In genomic region chr6:160535270-160535669, GRCh38 we compare ENCODE assay signal across 18 cellular contexts.
"Had no signal": no experiment of that assay in that cellular context is flagged by ENCODE, and none has a peak within 500 bp of the region (broad histone marks: within the 10 kb centered on the region; RNA-seq: fewer than 3 reads in every experiment).

No MANE protein-coding gene starts in this region.

- H3K36me3 Mint-ChIP-seq: naive thymus-derived CD8-positive, alpha-beta T cell; neural progenitor cell; stimulated activated naive B cell treated with anti-CD40 and anti-IgM and Interleukin-4, amounts not matched to agents 10 μg/mL and 1 μg/mL and 100 μg/mL, for 72 hours had no signal

- H3K9ac ChIP-seq: neural progenitor cell had no signal

- H3K4me3 ChIP-seq: coronary artery, heart left ventricle, mucosa of descending colon, neural progenitor cell, ovary, right atrium auricular region, vagina had no signal

- H3K27me3 ChIP-seq: neural progenitor cell, ovary, right atrium auricular region, vagina had no signal

- H2AFZ ChIP-seq: neural progenitor cell had no signal

- H3K36me3 ChIP-seq: heart left ventricle, neural progenitor cell, ovary, right atrium auricular region, vagina had no signal

- FAIRE-seq: islet of Langerhans, small intestine had no signal

- H3K9me3 ChIP-seq: heart left ventricle, mucosa of descending colon, ovary, right atrium auricular region, vagina had no signal

- H3K9me3 Mint-ChIP-seq: naive thymus-derived CD8-positive, alpha-beta T cell; neural progenitor cell; stimulated activated naive B cell treated with anti-CD40 and anti-IgM and Interleukin-4, amounts not matched to agents 10 μg/mL and 1 μg/mL and 100 μg/mL, for 72 hours had no signal

- H3K27ac Mint-ChIP-seq: naive thymus-derived CD8-positive, alpha-beta T cell; neural progenitor cell; stimulated activated naive B cell treated with anti-CD40 and anti-IgM and Interleukin-4, amounts not matched to agents 10 μg/mL and 1 μg/mL and 100 μg/mL, for 72 hours had no signal

- ATAC-seq: heart left ventricle; mucosa of descending colon; naive thymus-derived CD8-positive, alpha-beta T cell; stimulated activated naive B cell treated with anti-CD40 and anti-IgM and Interleukin-4, amounts not matched to agents 10 μg/mL and 1 μg/mL and 100 μg/mL, for 72 hours had no signal

- H3K4me2 ChIP-seq: neural progenitor cell had no signal

- H3K4me1 Mint-ChIP-seq: naive thymus-derived CD8-positive, alpha-beta T cell; neural progenitor cell; stimulated activated naive B cell treated with anti-CD40 and anti-IgM and Interleukin-4, amounts not matched to agents 10 μg/mL and 1 μg/mL and 100 μg/mL, for 72 hours had no signal

- H3K4me1 ChIP-seq: neural progenitor cell, vagina had no signal

- DNase-seq: effector CD4-positive, alpha-beta T cell; foreskin melanocyte; heart left ventricle; hippocampal formation; mucosa of descending colon; naive thymus-derived CD8-positive, alpha-beta T cell; nucleus accumbens; ovary; small intestine; stimulated activated CD4-positive, alpha-beta T cell treated with anti-CD3 and anti-CD28 coated beads, Interleukin-12 subunit alpha, Interleukin-12 subunit beta, amount 100 ng/mL, for 4 hours; stimulated activated CD4-positive, alpha-beta T cell treated with anti-CD3 and anti-CD28 coated beads, Interleukin-4, amount 100 ng/mL, for 1 hour; stimulated activated naive B cell treated with anti-CD40 and anti-IgM and Interleukin-4, amounts not matched to agents 10 μg/mL and 1 μg/mL and 100 μg/mL, for 72 hours; trophoblast cell had no signal

- H3K4me3 Mint-ChIP-seq: naive thymus-derived CD8-positive, alpha-beta T cell; neural progenitor cell; stimulated activated naive B cell treated with anti-CD40 and anti-IgM and Interleukin-4, amounts not matched to agents 10 μg/mL and 1 μg/mL and 100 μg/mL, for 72 hours had no signal

- H3K27ac ChIP-seq: coronary artery, heart left ventricle, neural progenitor cell, ovary, right atrium auricular region, vagina had no signal
